ENCODE assay signal across 1 cellular context in genomic region chr15:75397494-75397893, GRCh38.
TF ChIP-seq lines count a peak whose summit lies in the region.

No MANE protein-coding gene starts in this region.

TF ChIP-seq in IMR-90, 13 proteins besides CTCF, POLR2A, EP300 and RAD21:
- TF ChIP-seq MXI1 (IDR thresholded peaks at IDR 0.05; ENCODE audit: borderline replicate concordance, low read depth, low read length) (no peak), RCOR1 (IDR thresholded peaks at IDR 0.05; ENCODE audit: insufficient replicate concordance, low read length) (no peak), BHLHE40 (IDR thresholded peaks at IDR 0.05; ENCODE audit: low read depth, low read length) (no peak), FOS (IDR thresholded peaks at IDR 0.05; ENCODE audit: low read depth, low read length) (no peak), MAFK (IDR thresholded peaks at IDR 0.05; ENCODE audit: low read depth, low read length) (no peak), ELK1 (IDR thresholded peaks at IDR 0.05; ENCODE audit: borderline replicate concordance, low read depth, low read length) (no peak), SMC3 (IDR thresholded peaks at IDR 0.05; ENCODE audit: low read depth, low read length) (no peak), CEBPB (IDR thresholded peaks at IDR 0.05; ENCODE audit: low read depth, low read length) (no peak), MAZ (IDR thresholded peaks at IDR 0.05; ENCODE audit: borderline replicate concordance, low read depth, low read length) (no peak), USF2 (IDR thresholded peaks at IDR 0.05; ENCODE audit: low read depth, low read length) (no peak), NFE2L2 (IDR thresholded peaks at IDR 0.05; ENCODE audit: low read depth, low read length) (no peak), CHD1 (IDR thresholded peaks at IDR 0.05; ENCODE audit: low read depth, low read length) (no peak), RFX5 (IDR thresholded peaks at IDR 0.05; ENCODE audit: low read depth, low read length) (no peak)
